Comparison of ENCODE assay signal across 8 cellular contexts in the genomic region with DNA sequence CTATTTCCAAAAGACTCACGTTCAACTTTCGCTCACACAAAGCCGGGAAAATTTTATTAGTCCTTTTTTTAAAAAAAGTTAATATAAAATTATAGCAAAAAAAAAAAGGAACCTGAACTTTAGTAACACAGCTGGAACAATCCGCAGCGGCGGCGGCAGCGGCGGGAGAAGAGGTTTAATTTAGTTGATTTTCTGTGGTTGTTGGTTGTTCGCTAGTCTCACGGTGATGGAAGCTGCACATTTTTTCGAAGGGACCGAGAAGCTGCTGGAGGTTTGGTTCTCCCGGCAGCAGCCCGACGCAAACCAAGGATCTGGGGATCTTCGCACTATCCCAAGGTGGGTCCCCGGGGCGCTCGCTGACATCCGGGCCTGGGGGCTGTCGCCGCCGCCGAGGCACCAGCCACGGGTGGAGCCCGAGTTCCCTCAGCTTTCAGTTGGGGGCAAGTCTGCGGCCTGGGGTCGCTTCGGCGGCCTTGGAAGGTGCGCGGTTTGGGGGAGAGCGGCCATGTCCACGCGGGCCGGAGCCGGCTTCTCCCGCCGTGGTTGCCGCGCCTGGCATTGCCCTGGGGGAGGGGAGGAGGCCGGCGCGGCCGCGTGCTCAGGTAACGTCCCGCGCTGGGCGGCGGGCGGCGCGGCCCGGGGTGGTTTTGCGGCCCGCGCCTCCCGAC. TPM values are rescaled to one million over a fixed set of nuclear protein-coding genes. Genes with fewer than 3 reads are reported as not detected.
DNase-seq lines count a peak whose midpoint lies in the region; ATAC-seq and TF ChIP-seq lines count a peak whose summit lies in the region.

No MANE protein-coding gene starts in this region.

- H4K20me1 ChIP-seq in MM.1S (ENCODE audit: insufficient read depth, low read length), result peaks cover 42% of the 10 kb centered on the region

- DNase-seq in CD8-positive, alpha-beta memory T cell, result peak in 4 of 5 donors; percentile 20 to 74 (median 55)
- peak; percentile 43 for DNase-seq in MM.1S
- peak; percentile 71 for DNase-seq in activated T-cell treated with anti-CD3 and anti-CD28 coated beads, Interleukin-2, amount 50 U/mL, for 1 hour
- DNase-seq in esophagus squamous epithelium (lab: John Stamatoyannopoulos, UW), result no peak
- peak; percentile 29 for DNase-seq in neural crest cell (ENCODE audit: low read depth, low spot score)
- peak; percentile 53 for DNase-seq in ureter (ENCODE audit: low spot score)

- H3K4me1 Mint-ChIP-seq in CD8-positive, alpha-beta memory T cell, result peaks cover 37 to 45% (median 41%) of the 10 kb centered on the region in 3 donors
- H3K4me1 Mint-ChIP-seq in neural crest cell, result peaks cover 41% of the 10 kb centered on the region

- H3K9ac ChIP-seq in MM.1S (ENCODE audit: low read length), result peak overlapping the region; percentile 97

- peaks cover 0 to 20% (median 0%) of the 10 kb centered on the region in 3 donors for H3K36me3 Mint-ChIP-seq in CD8-positive, alpha-beta memory T cell
- H3K36me3 Mint-ChIP-seq in neural crest cell (ENCODE audit: low read depth), result peaks cover 2% of the 10 kb centered on the region

- peaks cover 0 to 2% of the 10 kb centered on the region in 2 donors for H3K27me3 Mint-ChIP-seq in CD8-positive, alpha-beta memory T cell
- H3K27me3 Mint-ChIP-seq in neural crest cell (ENCODE audit: low read depth), result peaks cover 2% of the 10 kb centered on the region

- CTCF ChIA-PET in CD8-positive, alpha-beta memory T cell (lab: Charles Lee), result interaction anchor here (0.9 to 7.6 kb wide), 10 partner anchors 10 to 384 kb away, joined by 3 to 58 read pairs (median 5); partner anchors contain the start of genes CDK19 and RPF2

- ATAC-seq in GM21423 (IDR thresholded peaks at IDR 0.05; ENCODE audit: unreplicated experiment) (peak; percentile 8), HG03442 (IDR thresholded peaks at IDR 0.05; ENCODE audit: unreplicated experiment) (no peak)

- H3K36me3 ChIP-seq in CD8-positive, alpha-beta memory T cell (ENCODE audit: insufficient read depth, low read length), result no peaks in the 10 kb centered on the region
- H3K36me3 ChIP-seq in MM.1S (replicated peaks; ENCODE audit: insufficient read depth, low read length) (no peaks in the 10 kb centered on the region), esophagus squamous epithelium (no peaks in the 10 kb centered on the region)

- peak overlapping the region; percentile 80; the same call in 1 of the 2 replicates for H3K4me2 ChIP-seq in MM.1S (ENCODE audit: low read depth, low read length)

- H3K27me3 ChIP-seq in CD8-positive, alpha-beta memory T cell (ENCODE audit: insufficient read depth, low read length, poor library complexity, severe bottlenecking), result no peaks in the 10 kb centered on the region
- H3K27me3 ChIP-seq in MM.1S (replicated peaks; ENCODE audit: insufficient read depth, low read length) (peaks cover 14% of the 10 kb centered on the region; the same call in 1 of the 2 replicates), esophagus squamous epithelium (no peaks in the 10 kb centered on the region)

- peak overlapping the region; percentile 36 for H2AFZ ChIP-seq in MM.1S (ENCODE audit: low read length)

- peaks cover 55% of the 10 kb centered on the region for H3K79me2 ChIP-seq in MM.1S (ENCODE audit: low read length)

- intact Hi-C loops in esophagus squamous epithelium (cut with DNase I), result loop anchor here (5.0 kb wide), 1 partner anchor 58 kb away; the partner anchor contains the start of gene CDK19

- TF ChIP-seq CTCF in MM.1S (IDR thresholded peaks at IDR 0.05; ENCODE audit: low read length) (no peak), esophagus squamous epithelium (IDR thresholded peaks at IDR 0.05) (no peak), neural crest cell (conservative IDR thresholded peaks at IDR 0.05) (no peak)

- H3K4me3 ChIP-seq in CD8-positive, alpha-beta memory T cell (ENCODE audit: low read length), result peak overlapping the region; percentile 95
- H3K4me3 ChIP-seq in MM.1S (ENCODE audit: low read length), result peak overlapping the region; percentile 94
- H3K4me3 ChIP-seq in esophagus squamous epithelium, result peak overlapping the region; percentile 90 to 94 (median 92)

- peaks cover 25% of the 10 kb centered on the region for H3F3A ChIP-seq in MM.1S (ENCODE audit: insufficient read depth, low read length)

- peaks cover 39% of the 10 kb centered on the region for H3K4me1 ChIP-seq in CD8-positive, alpha-beta memory T cell (ENCODE audit: insufficient read depth, low read length)
- H3K4me1 ChIP-seq in MM.1S (ENCODE audit: low read length) (peaks cover 20% of the 10 kb centered on the region), esophagus squamous epithelium (peaks cover 20 to 47% (median 35%) of the 10 kb centered on the region in 3 donors)

- POLR2A ChIA-PET in CD8-positive, alpha-beta memory T cell (lab: Charles Lee), result interaction anchor here (0.5 to 4.8 kb wide), 25 partner anchors 9 to 1428 kb away, joined by 3 to 239 read pairs (median 4); partner anchors contain the start of genes CDK19, GTF3C6, REV3L and RPF2

- H3K9me3 Mint-ChIP-seq in CD8-positive, alpha-beta memory T cell, result no peaks in the 10 kb centered on the region
- H3K9me3 Mint-ChIP-seq in neural crest cell, result no peaks in the 10 kb centered on the region

- H3K9me2 ChIP-seq in MM.1S (replicated peaks; ENCODE audit: insufficient read depth, low read length), result no peaks in the 10 kb centered on the region

- peak overlapping the region; percentile 99 for H3K27ac ChIP-seq in CD8-positive, alpha-beta memory T cell (ENCODE audit: low read depth, low read length)
- H3K27ac ChIP-seq in MM.1S (ENCODE audit: low read length) (peak overlapping the region; percentile 73; the same call in 1 of the 2 replicates), esophagus squamous epithelium (peak overlapping the region; percentile 91 to 97 (median 94))

- 0% methylated on average over 15 to 17 of the region's 60 CpGs for WGBS in esophagus squamous epithelium, 2 donors

- peak overlapping the region; percentile 87 to 99 (median 99) for H3K27ac Mint-ChIP-seq in CD8-positive, alpha-beta memory T cell
- peak overlapping the region; percentile 97 for H3K27ac Mint-ChIP-seq in neural crest cell (ENCODE audit: unreplicated experiment)

- H3K4me3 Mint-ChIP-seq in CD8-positive, alpha-beta memory T cell, result peak overlapping the region in 6 of 7 donors; percentile 98 to 99 (median 98)
- peak overlapping the region; percentile 98 for H3K4me3 Mint-ChIP-seq in neural crest cell

- H3K9me3 ChIP-seq in CD8-positive, alpha-beta memory T cell (ENCODE audit: low read length), result no peaks in the 10 kb centered on the region
- H3K9me3 ChIP-seq in MM.1S (replicated peaks; ENCODE audit: insufficient read depth, low read length) (no peaks in the 10 kb centered on the region), esophagus squamous epithelium (no peaks in the 10 kb centered on the region)

- no peak for TF ChIP-seq POLR2A in esophagus squamous epithelium (IDR thresholded peaks at IDR 0.05)

RNA-seq across cellular contexts. Expression of gene AMD1, which starts 0.4 kb away (rescaled TPM):
- total RNA-seq in CD8-positive, alpha-beta memory T cell, result 10 to 100 TPM; 95.8 to 96.3 TPM
- 52.0 TPM for polyA plus RNA-seq in CD8-positive, alpha-beta memory T cell
- 100 to 1,000 TPM in 2 of 4 donors, 10 to 100 TPM in 2; 53.6 to 116 (median 103) TPM for total RNA-seq in esophagus squamous epithelium
- total RNA-seq in neural crest cell, result 92.7 and 92.8 TPM in 2 replicates
- total RNA-seq in ureter, result 63.6 TPM

RNA-seq across cellular contexts. Expression of gene CDK19, which starts 59.7 kb away (rescaled TPM):
- 1 to 10 TPM; 8.4 to 9.1 TPM for total RNA-seq in CD8-positive, alpha-beta memory T cell
- 2.1 TPM for polyA plus RNA-seq in CD8-positive, alpha-beta memory T cell
- total RNA-seq in esophagus squamous epithelium (10 to 100 TPM; 10.8 to 13.2 (median 12.1) TPM), neural crest cell (22.6 and 24.4 TPM in 2 replicates), ureter (12.4 TPM)
